In genomic region chr3:49501258-49501609, GRCh38 we compare ENCODE assay signal across 11 cellular contexts. TPM values are rescaled to one million over a fixed set of nuclear protein-coding genes. Genes with fewer than 3 reads are reported as not detected.
A peak's percentile ranks its signal among the peaks of the same experiment; 100 is the strongest.
DNase-seq lines count a peak whose midpoint lies in the region; ATAC-seq and TF ChIP-seq lines count a peak whose summit lies in the region.
"Had no signal": no experiment of that assay in that cellular context is flagged by ENCODE, and none has a peak within 500 bp of the region (broad histone marks: within the 10 kb centered on the region; RNA-seq: fewer than 3 reads in every experiment).

No MANE protein-coding gene starts in this region.

- DNase-seq in RWPE2 (ENCODE audit: low spot score) (no peak), mucosa of descending colon (no peak)
- DNase-seq: COR-L47, NCI-H1092 treated with DMSO at 0.1 percent for 48 hours had no signal

- no peak overlapping the region for H3K4me3 ChIP-seq in RWPE2 (ENCODE audit: severe bottlenecking)
- H3K4me3 ChIP-seq in esophagus (ENCODE audit: low read depth in 1 of 2, low read length in 2 of 2), result no peak overlapping the region
- no peak overlapping the region for H3K4me3 ChIP-seq in mucosa of descending colon
- no peak overlapping the region for H3K4me3 ChIP-seq in thymus (ENCODE audit: low read length)
- H3K4me3 ChIP-seq: neural progenitor cell had no signal

- H3K27me3 ChIP-seq in RWPE2 (ENCODE audit: insufficient read depth, poor library complexity, severe bottlenecking) (no peaks in the 10 kb centered on the region), esophagus (ENCODE audit: control insufficient read depth in 1 of 2, insufficient read depth in 2 of 2, low read length in 2 of 2) (no peaks in the 10 kb centered on the region), thymus (ENCODE audit: control insufficient read depth, insufficient read depth) (no peaks in the 10 kb centered on the region)
- H3K27me3 ChIP-seq: neural progenitor cell had no signal

- WGBS in esophagus, 2 donors, result 74 to 76% methylated on average over 3 of the region's 3 CpGs
- WGBS in thymus, result 93% methylated on average over 3 of the region's 3 CpGs

- peak; percentile 28 for ATAC-seq in RWPE2 (ENCODE audit: low read depth)
- peak; percentile 5 for ATAC-seq in mucosa of descending colon
- no peak for ATAC-seq in HG02840 (IDR thresholded peaks at IDR 0.05; ENCODE audit: low FRiP score, unreplicated experiment)
- ATAC-seq in HG03135 (IDR thresholded peaks at IDR 0.05; ENCODE audit: unreplicated experiment), result no peak
- no peak for ATAC-seq in HG03521 (IDR thresholded peaks at IDR 0.05; ENCODE audit: unreplicated experiment)
- ATAC-seq in GM21619 (IDR thresholded peaks at IDR 0.05; ENCODE audit: unreplicated experiment), result no peak

- H3K36me3 ChIP-seq in RWPE2 (ENCODE audit: low read depth), result no peaks in the 10 kb centered on the region; the same call in 1 of the 2 replicates
- no peaks in the 10 kb centered on the region for H3K36me3 ChIP-seq in esophagus (ENCODE audit: control insufficient read depth in 2 of 2, insufficient read depth in 2 of 2, low read length in 1 of 2)
- no peaks in the 10 kb centered on the region for H3K36me3 ChIP-seq in mucosa of descending colon (ENCODE audit: low read depth)
- no peaks in the 10 kb centered on the region for H3K36me3 ChIP-seq in thymus (ENCODE audit: control insufficient read depth, insufficient read depth)
- H3K36me3 ChIP-seq: neural progenitor cell had no signal

- H3K27ac ChIP-seq in RWPE2 (ENCODE audit: poor library complexity, severe bottlenecking), result peak overlapping the region; percentile 91
- H3K27ac ChIP-seq in esophagus (ENCODE audit: low read depth in 2 of 2, low read length in 1 of 2), result peak overlapping the region; percentile 47 to 90
- H3K27ac ChIP-seq in thymus (ENCODE audit: low read depth), result peak overlapping the region; percentile 31
- H3K27ac ChIP-seq: neural progenitor cell had no signal

- H3K4me1 ChIP-seq in RWPE2 (ENCODE audit: insufficient read depth, poor library complexity, severe bottlenecking) (peaks cover 19% of the 10 kb centered on the region), esophagus (ENCODE audit: control insufficient read depth in 2 of 2, insufficient read depth in 2 of 2, low read length in 1 of 2) (peaks cover 0 to 3% of the 10 kb centered on the region in 2 donors), mucosa of descending colon (ENCODE audit: low read depth) (peaks cover 13% of the 10 kb centered on the region), thymus (ENCODE audit: control insufficient read depth, insufficient read depth, low read length) (no peaks in the 10 kb centered on the region)
- H3K4me1 ChIP-seq: neural progenitor cell had no signal

- no peak for TF ChIP-seq CTCF in RWPE2 (IDR thresholded peaks at IDR 0.05; ENCODE audit: poor library complexity, severe bottlenecking)
- TF ChIP-seq CTCF in mucosa of descending colon (IDR thresholded peaks at IDR 0.05), result no peak

- H3K9me3 ChIP-seq in RWPE2 (ENCODE audit: severe bottlenecking) (no peaks in the 10 kb centered on the region), esophagus (ENCODE audit: control insufficient read depth in 2 of 2, insufficient read depth in 1 of 2, low read depth in 1 of 2, low read length in 1 of 2) (no peaks in the 10 kb centered on the region), mucosa of descending colon (no peaks in the 10 kb centered on the region), thymus (ENCODE audit: control insufficient read depth) (no peaks in the 10 kb centered on the region)

- intact Hi-C loops in mucosa of descending colon (cut with DNase I, micrococcal nuclease), result no loop called here

RNA-seq across cellular contexts. Expression of gene DAG1, which starts 31.2 kb away (rescaled TPM):
- polyA plus RNA-seq in esophagus (10 to 100 TPM in 1 of 2 donors, 1 to 10 TPM in 1; 8.6 to 18.8 TPM), thymus (11.5 TPM)
- total RNA-seq in mucosa of descending colon, result 10 to 100 TPM; 76.9 to 97.3 (median 88.8) TPM

RNA-seq across cellular contexts. Expression of gene BSN, which starts 53.0 kb away (rescaled TPM):
- under 1 TPM; 0.01 to 0.08 TPM for polyA plus RNA-seq in esophagus
- total RNA-seq in mucosa of descending colon, result 1 to 10 TPM in 1 of 3 donors, under 1 TPM in 2; 0.17 to 1.2 (median 0.36) TPM
- polyA plus RNA-seq in thymus, result 0.09 TPM

Comparison
In these comparisons a context has a peak if more than half of its experiments do, and no peak if none do; other contexts are left out.
1. ATAC-seq: peak in RWPE2 (single experiment) and mucosa of descending colon (single experiment); none in HG02840 (single experiment), HG03135 (single experiment), HG03521 (single experiment) and GM21619 (single experiment).
2. H3K27ac ChIP-seq: peak in every context shown above with its lines; median percentile 91 in RWPE2; 68 in esophagus; 31 in thymus.